Comparison of ENCODE assay signal across 1 cellular context in the genomic region with DNA sequence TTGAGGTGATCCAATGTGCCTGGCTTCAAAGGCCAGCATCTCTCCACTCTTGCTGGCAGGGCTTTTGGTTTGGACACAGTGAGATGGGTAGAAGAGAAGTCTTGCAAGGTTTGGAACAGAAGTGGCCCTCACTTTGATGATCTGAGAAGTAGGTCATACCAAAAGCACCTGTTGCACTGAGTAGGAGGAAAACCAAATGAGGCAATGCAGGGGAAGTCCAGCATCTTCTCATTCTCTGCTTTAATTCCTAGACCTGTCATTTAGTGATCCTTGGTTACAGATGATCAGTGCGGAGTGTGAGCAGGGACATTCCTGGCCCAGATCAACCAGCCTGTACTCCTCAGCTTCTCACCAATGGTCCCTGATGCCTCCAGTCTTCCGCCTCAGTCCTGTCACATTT.
TF ChIP-seq lines count a peak whose summit lies in the region.

No MANE protein-coding gene starts in this region.

TF ChIP-seq in GM12878, 131 proteins besides CTCF, POLR2A, EP300 and RAD21 (continued from another document):
- TF ChIP-seq, protein P1, sequence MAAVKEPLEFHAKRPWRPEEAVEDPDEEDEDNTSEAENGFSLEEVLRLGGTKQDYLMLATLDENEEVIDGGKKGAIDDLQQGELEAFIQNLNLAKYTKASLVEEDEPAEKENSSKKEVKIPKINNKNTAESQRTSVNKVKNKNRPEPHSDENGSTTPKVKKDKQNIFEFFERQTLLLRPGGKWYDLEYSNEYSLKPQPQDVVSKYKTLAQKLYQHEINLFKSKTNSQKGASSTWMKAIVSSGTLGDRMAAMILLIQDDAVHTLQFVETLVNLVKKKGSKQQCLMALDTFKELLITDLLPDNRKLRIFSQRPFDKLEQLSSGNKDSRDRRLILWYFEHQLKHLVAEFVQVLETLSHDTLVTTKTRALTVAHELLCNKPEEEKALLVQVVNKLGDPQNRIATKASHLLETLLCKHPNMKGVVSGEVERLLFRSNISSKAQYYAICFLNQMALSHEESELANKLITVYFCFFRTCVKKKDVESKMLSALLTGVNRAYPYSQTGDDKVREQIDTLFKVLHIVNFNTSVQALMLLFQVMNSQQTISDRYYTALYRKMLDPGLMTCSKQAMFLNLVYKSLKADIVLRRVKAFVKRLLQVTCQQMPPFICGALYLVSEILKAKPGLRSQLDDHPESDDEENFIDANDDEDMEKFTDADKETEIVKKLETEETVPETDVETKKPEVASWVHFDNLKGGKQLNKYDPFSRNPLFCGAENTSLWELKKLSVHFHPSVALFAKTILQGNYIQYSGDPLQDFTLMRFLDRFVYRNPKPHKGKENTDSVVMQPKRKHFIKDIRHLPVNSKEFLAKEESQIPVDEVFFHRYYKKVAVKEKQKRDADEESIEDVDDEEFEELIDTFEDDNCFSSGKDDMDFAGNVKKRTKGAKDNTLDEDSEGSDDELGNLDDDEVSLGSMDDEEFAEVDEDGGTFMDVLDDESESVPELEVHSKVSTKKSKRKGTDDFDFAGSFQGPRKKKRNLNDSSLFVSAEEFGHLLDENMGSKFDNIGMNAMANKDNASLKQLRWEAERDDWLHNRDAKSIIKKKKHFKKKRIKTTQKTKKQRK (IDR thresholded peaks at IDR 0.05; ENCODE audit: low read depth, low read length), result no peak
- TF ChIP-seq MTA3 (IDR thresholded peaks at IDR 0.05; ENCODE audit: borderline replicate concordance, low read length) (peak; percentile 53; the same call in 1 of the 2 replicates), BHLHE40 (IDR thresholded peaks at IDR 0.05; ENCODE audit: borderline replicate concordance in 1 of 2, low read depth in 2 of 2, low read length in 1 of 2) (0 out of 4 replicates have a peak, but pooled peaks of 1 of the 2 experiments have one; percentile 3), MYC (IDR thresholded peaks at IDR 0.05; ENCODE audit: insufficient read depth, insufficient read length, insufficient replicate concordance, low read length, severe bottlenecking) (no peak), HDGF (IDR thresholded peaks at IDR 0.05) (no peak), SIN3A (IDR thresholded peaks at IDR 0.05; ENCODE audit: low read depth, low read length) (no peak), IKZF1 (conservative IDR thresholded peaks at IDR 0.05) (peak; percentile 76), BCL11A (IDR thresholded peaks at IDR 0.05; ENCODE audit: low read depth, low read length) (peak; percentile 64; the same call in 1 of the 2 replicates), ETV6 (conservative IDR thresholded peaks at IDR 0.05 in 1 of 2, IDR thresholded peaks at IDR 0.05 in 1 of 2; ENCODE audit: borderline replicate concordance in 1 of 2, low read depth in 1 of 2) (peak in 1 of 2 experiments; percentile 26; a peak in 1 of 4 replicates), IKZF2 (IDR thresholded peaks at IDR 0.05) (peak; percentile 38 to 50; a peak in 1 of 4 replicates), MTA2 (IDR thresholded peaks at IDR 0.05; ENCODE audit: low read depth) (peak; percentile 21; the same call in 1 of the 2 replicates), MEF2A (IDR thresholded peaks at IDR 0.05; ENCODE audit: insufficient read depth, low read depth, low read length) (no peak), SREBF2 (IDR thresholded peaks at IDR 0.05; ENCODE audit: low read length) (no peak), HCFC1 (IDR thresholded peaks at IDR 0.05; ENCODE audit: low read length) (no peak), NFYA (IDR thresholded peaks at IDR 0.05; ENCODE audit: borderline replicate concordance, low read depth, low read length) (no peak), ZNF207 (IDR thresholded peaks at IDR 0.05; ENCODE audit: borderline replicate concordance) (no peak), RFX5 (IDR thresholded peaks at IDR 0.05; ENCODE audit: low read depth, low read length) (peak; percentile 36; the same call in 1 of the 2 replicates), NR2C2 (IDR thresholded peaks at IDR 0.05; ENCODE audit: borderline replicate concordance, control insufficient read depth, insufficient read length, low read depth) (no peak), FOXM1 (IDR thresholded peaks at IDR 0.05; ENCODE audit: low read depth, low read length) (peak; percentile 79; the same call in 1 of the 2 replicates), BACH1 (IDR thresholded peaks at IDR 0.05; ENCODE audit: borderline replicate concordance) (no peak), FOS (IDR thresholded peaks at IDR 0.05; ENCODE audit: borderline replicate concordance, extremely low read depth, insufficient read length) (no peak), ATF7 (IDR thresholded peaks at IDR 0.05; ENCODE audit: low read depth) (peak; percentile 48; the same call in 1 of the 2 replicates), TCF7 (IDR thresholded peaks at IDR 0.05; ENCODE audit: borderline replicate concordance) (peak; percentile 60; the same call in 1 of the 2 replicates), CBFB (IDR thresholded peaks at IDR 0.05; ENCODE audit: low read depth) (0 out of 2 replicates have a peak, but pooled peaks have one; percentile 40), HDAC6 (IDR thresholded peaks at IDR 0.05; ENCODE audit: unreplicated experiment) (no peak), EED (IDR thresholded peaks at IDR 0.05; ENCODE audit: low read depth) (peak; percentile 82), SPI1 (IDR thresholded peaks at IDR 0.05; ENCODE audit: borderline replicate concordance, insufficient read depth, low read depth, low read length) (0 out of 2 replicates have a peak, but pooled peaks have one; percentile 8), PML (IDR thresholded peaks at IDR 0.05; ENCODE audit: low read length) (no peak), GATAD2B (conservative IDR thresholded peaks at IDR 0.05; ENCODE audit: low read depth) (no peak), NFIC (IDR thresholded peaks at IDR 0.05; ENCODE audit: low read depth, low read length) (peak; percentile 58; the same call in 1 of the 2 replicates), RBBP5 (conservative IDR thresholded peaks at IDR 0.05) (no peak), CREM (IDR thresholded peaks at IDR 0.05; ENCODE audit: low read depth) (peak; percentile 79; the same call in 1 of the 2 replicates), NR2F1 (conservative IDR thresholded peaks at IDR 0.05) (peak; percentile 64; the same call in 1 of the 2 replicates), CHD2 (IDR thresholded peaks at IDR 0.05; ENCODE audit: borderline replicate concordance, low read depth, low read length) (no peak), ASH2L (IDR thresholded peaks at IDR 0.05; ENCODE audit: borderline replicate concordance, low read depth) (no peak), ESRRA (IDR thresholded peaks at IDR 0.05; ENCODE audit: low read length) (no peak), CBX3 (IDR thresholded peaks at IDR 0.05; ENCODE audit: borderline replicate concordance, low read depth) (no peak), RUNX3 (IDR thresholded peaks at IDR 0.05; ENCODE audit: low read length) (peak; percentile 81), POLR2AphosphoS2 (IDR thresholded peaks at IDR 0.05; ENCODE audit: low read depth, low read length) (no peak)
- TF ChIP-seq, protein P2, sequence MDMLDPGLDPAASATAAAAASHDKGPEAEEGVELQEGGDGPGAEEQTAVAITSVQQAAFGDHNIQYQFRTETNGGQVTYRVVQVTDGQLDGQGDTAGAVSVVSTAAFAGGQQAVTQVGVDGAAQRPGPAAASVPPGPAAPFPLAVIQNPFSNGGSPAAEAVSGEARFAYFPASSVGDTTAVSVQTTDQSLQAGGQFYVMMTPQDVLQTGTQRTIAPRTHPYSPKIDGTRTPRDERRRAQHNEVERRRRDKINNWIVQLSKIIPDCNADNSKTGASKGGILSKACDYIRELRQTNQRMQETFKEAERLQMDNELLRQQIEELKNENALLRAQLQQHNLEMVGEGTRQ (IDR thresholded peaks at IDR 0.05; ENCODE audit: borderline replicate concordance, low read depth, low read length), result no peak
- TF ChIP-seq, protein P3, sequence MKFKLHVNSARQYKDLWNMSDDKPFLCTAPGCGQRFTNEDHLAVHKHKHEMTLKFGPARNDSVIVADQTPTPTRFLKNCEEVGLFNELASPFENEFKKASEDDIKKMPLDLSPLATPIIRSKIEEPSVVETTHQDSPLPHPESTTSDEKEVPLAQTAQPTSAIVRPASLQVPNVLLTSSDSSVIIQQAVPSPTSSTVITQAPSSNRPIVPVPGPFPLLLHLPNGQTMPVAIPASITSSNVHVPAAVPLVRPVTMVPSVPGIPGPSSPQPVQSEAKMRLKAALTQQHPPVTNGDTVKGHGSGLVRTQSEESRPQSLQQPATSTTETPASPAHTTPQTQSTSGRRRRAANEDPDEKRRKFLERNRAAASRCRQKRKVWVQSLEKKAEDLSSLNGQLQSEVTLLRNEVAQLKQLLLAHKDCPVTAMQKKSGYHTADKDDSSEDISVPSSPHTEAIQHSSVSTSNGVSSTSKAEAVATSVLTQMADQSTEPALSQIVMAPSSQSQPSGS (IDR thresholded peaks at IDR 0.05; ENCODE audit: low read length), result 0 out of 2 replicates have a peak, but pooled peaks have one; percentile 31
- TF ChIP-seq, protein P4, sequence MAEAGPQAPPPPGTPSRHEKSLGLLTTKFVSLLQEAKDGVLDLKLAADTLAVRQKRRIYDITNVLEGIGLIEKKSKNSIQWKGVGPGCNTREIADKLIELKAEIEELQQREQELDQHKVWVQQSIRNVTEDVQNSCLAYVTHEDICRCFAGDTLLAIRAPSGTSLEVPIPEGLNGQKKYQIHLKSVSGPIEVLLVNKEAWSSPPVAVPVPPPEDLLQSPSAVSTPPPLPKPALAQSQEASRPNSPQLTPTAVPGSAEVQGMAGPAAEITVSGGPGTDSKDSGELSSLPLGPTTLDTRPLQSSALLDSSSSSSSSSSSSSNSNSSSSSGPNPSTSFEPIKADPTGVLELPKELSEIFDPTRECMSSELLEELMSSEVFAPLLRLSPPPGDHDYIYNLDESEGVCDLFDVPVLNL (IDR thresholded peaks at IDR 0.05; ENCODE audit: low read depth, low read length), result no peak
- TF ChIP-seq, protein P5, sequence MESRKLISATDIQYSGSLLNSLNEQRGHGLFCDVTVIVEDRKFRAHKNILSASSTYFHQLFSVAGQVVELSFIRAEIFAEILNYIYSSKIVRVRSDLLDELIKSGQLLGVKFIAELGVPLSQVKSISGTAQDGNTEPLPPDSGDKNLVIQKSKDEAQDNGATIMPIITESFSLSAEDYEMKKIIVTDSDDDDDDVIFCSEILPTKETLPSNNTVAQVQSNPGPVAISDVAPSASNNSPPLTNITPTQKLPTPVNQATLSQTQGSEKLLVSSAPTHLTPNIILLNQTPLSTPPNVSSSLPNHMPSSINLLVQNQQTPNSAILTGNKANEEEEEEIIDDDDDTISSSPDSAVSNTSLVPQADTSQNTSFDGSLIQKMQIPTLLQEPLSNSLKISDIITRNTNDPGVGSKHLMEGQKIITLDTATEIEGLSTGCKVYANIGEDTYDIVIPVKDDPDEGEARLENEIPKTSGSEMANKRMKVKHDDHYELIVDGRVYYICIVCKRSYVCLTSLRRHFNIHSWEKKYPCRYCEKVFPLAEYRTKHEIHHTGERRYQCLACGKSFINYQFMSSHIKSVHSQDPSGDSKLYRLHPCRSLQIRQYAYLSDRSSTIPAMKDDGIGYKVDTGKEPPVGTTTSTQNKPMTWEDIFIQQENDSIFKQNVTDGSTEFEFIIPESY (IDR thresholded peaks at IDR 0.05), result no peak
- TF ChIP-seq, protein P6, sequence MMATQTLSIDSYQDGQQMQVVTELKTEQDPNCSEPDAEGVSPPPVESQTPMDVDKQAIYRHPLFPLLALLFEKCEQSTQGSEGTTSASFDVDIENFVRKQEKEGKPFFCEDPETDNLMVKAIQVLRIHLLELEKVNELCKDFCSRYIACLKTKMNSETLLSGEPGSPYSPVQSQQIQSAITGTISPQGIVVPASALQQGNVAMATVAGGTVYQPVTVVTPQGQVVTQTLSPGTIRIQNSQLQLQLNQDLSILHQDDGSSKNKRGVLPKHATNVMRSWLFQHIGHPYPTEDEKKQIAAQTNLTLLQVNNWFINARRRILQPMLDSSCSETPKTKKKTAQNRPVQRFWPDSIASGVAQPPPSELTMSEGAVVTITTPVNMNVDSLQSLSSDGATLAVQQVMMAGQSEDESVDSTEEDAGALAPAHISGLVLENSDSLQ (IDR thresholded peaks at IDR 0.05), result no peak
- TF ChIP-seq, protein P7, sequence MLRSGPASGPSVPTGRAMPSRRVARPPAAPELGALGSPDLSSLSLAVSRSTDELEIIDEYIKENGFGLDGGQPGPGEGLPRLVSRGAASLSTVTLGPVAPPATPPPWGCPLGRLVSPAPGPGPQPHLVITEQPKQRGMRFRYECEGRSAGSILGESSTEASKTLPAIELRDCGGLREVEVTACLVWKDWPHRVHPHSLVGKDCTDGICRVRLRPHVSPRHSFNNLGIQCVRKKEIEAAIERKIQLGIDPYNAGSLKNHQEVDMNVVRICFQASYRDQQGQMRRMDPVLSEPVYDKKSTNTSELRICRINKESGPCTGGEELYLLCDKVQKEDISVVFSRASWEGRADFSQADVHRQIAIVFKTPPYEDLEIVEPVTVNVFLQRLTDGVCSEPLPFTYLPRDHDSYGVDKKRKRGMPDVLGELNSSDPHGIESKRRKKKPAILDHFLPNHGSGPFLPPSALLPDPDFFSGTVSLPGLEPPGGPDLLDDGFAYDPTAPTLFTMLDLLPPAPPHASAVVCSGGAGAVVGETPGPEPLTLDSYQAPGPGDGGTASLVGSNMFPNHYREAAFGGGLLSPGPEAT (IDR thresholded peaks at IDR 0.05; ENCODE audit: low read depth), result no peak
